10 cellular contexts compared by ENCODE assay signal in genomic region chr4:1193206-1194027, GRCh38. TPM values are rescaled to one million over a fixed set of nuclear protein-coding genes. Genes with fewer than 3 reads are reported as not detected.
DNase-seq lines count a peak whose midpoint lies in the region; ATAC-seq and TF ChIP-seq lines count a peak whose summit lies in the region.
"Had no signal": no experiment of that assay in that cellular context is flagged by ENCODE, and none has a peak within 500 bp of the region (broad histone marks: within the 10 kb centered on the region; RNA-seq: fewer than 3 reads in every experiment).

No MANE protein-coding gene starts in this region.

- ATAC-seq in naive thymus-derived CD4-positive, alpha-beta T cell: peak; percentile 8
- ATAC-seq in HG03025 (IDR thresholded peaks at IDR 0.05; ENCODE audit: low FRiP score, unreplicated experiment): no peak
- ATAC-seq in GM21619 (IDR thresholded peaks at IDR 0.05; ENCODE audit: unreplicated experiment): no peak

- TF ChIP-seq EP300 in esophagus muscularis mucosa (IDR thresholded peaks at IDR 0.05): no peak
- TF ChIP-seq EP300 in transverse colon (IDR thresholded peaks at IDR 0.05; ENCODE audit: low read depth): no peak

- peaks cover 35 to 53% (median 46%) of the 10 kb centered on the region in 4 donors for H3K4me1 ChIP-seq in esophagus muscularis mucosa
- no peaks in the 10 kb centered on the region for H3K4me1 ChIP-seq in naive thymus-derived CD4-positive, alpha-beta T cell (ENCODE audit: control insufficient read depth in 2 of 2, insufficient read depth in 2 of 2, low read length in 2 of 2)
- peaks cover 19 to 34% (median 28%) of the 10 kb centered on the region in 4 donors for H3K4me1 ChIP-seq in transverse colon

- no peak overlapping the region for H3K4me3 Mint-ChIP-seq in activated CD4-positive, alpha-beta T cell treated with anti-CD3 and anti-CD28 coated beads, Interleukin-2, amount 10 ng/mL, durations not matched to agents 7 days and 5 days
- no peak overlapping the region for H3K4me3 Mint-ChIP-seq in naive thymus-derived CD4-positive, alpha-beta T cell

- H3K27me3 ChIP-seq in esophagus muscularis mucosa (no peaks in the 10 kb centered on the region), transverse colon (no peaks in the 10 kb centered on the region)
- H3K27me3 ChIP-seq in naive thymus-derived CD4-positive, alpha-beta T cell (ENCODE audit: control insufficient read depth in 2 of 2, insufficient read depth in 2 of 2, low read length in 2 of 2): no peaks in the 10 kb centered on the region

- intact Hi-C loops in esophagus muscularis mucosa (cut with DNase I): no loop called here
- intact Hi-C loops in naive thymus-derived CD4-positive, alpha-beta T cell (cut with micrococcal nuclease): no loop called here
- intact Hi-C loops in transverse colon (cut with DNase I; ENCODE audit: low total_unique reads): no loop called here

- peaks cover 35% of the 10 kb centered on the region for H3K36me3 Mint-ChIP-seq in activated CD4-positive, alpha-beta T cell treated with anti-CD3 and anti-CD28 coated beads, Interleukin-2, amount 10 ng/mL, durations not matched to agents 7 days and 5 days (ENCODE audit: low read depth)
- H3K36me3 Mint-ChIP-seq in naive thymus-derived CD4-positive, alpha-beta T cell: peaks cover 0 to 17% (median 3%) of the 10 kb centered on the region in 5 donors

- WGBS in esophagus muscularis mucosa: 62% methylated on average over 11 of the region's 28 CpGs
- WGBS in transverse colon (ENCODE audit: low coverage in 1 of 2), 2 donors: 60% methylated on average over 12 of the region's 28 CpGs; no CpG with 5 or more reads in 1 of the 2 donors

- H3K27me3 Mint-ChIP-seq in activated CD4-positive, alpha-beta T cell treated with anti-CD3 and anti-CD28 coated beads, Interleukin-2, amount 10 ng/mL, durations not matched to agents 7 days and 5 days: no peaks in the 10 kb centered on the region
- no peaks in the 10 kb centered on the region for H3K27me3 Mint-ChIP-seq in naive thymus-derived CD4-positive, alpha-beta T cell

- H3K4me1 Mint-ChIP-seq in activated CD4-positive, alpha-beta T cell treated with anti-CD3 and anti-CD28 coated beads, Interleukin-2, amount 10 ng/mL, durations not matched to agents 7 days and 5 days: peaks cover 14% of the 10 kb centered on the region
- peaks cover 0 to 10% (median 5%) of the 10 kb centered on the region in 7 donors for H3K4me1 Mint-ChIP-seq in naive thymus-derived CD4-positive, alpha-beta T cell

- H3K9me3 Mint-ChIP-seq in activated CD4-positive, alpha-beta T cell treated with anti-CD3 and anti-CD28 coated beads, Interleukin-2, amount 10 ng/mL, durations not matched to agents 7 days and 5 days: no peaks in the 10 kb centered on the region
- no peaks in the 10 kb centered on the region for H3K9me3 Mint-ChIP-seq in naive thymus-derived CD4-positive, alpha-beta T cell

- peak overlapping the region; percentile 83 to 89 (median 86) for H3K27ac ChIP-seq in esophagus muscularis mucosa (replicated peaks in 1 of 4)
- H3K27ac ChIP-seq in naive thymus-derived CD4-positive, alpha-beta T cell (ENCODE audit: low read depth, low read length): no peak overlapping the region
- peak overlapping the region; percentile 81 to 91 (median 85) for H3K27ac ChIP-seq in transverse colon
- H3K27ac ChIP-seq: 22Rv1 had no signal

- H3K9me3 ChIP-seq in esophagus muscularis mucosa (no peaks in the 10 kb centered on the region), transverse colon (no peaks in the 10 kb centered on the region)
- H3K9me3 ChIP-seq in naive thymus-derived CD4-positive, alpha-beta T cell (ENCODE audit: control insufficient read depth in 2 of 3, low read length in 3 of 3): no peaks in the 10 kb centered on the region

- no peak for TF ChIP-seq POLR2A in esophagus muscularis mucosa (IDR thresholded peaks at IDR 0.05; ENCODE audit: low read depth)
- TF ChIP-seq POLR2A in transverse colon (IDR thresholded peaks at IDR 0.05): no peak

- in situ Hi-C loops in transverse colon (cut with MboI; ENCODE audit: low pct_ligation_motif_present in 1 of 4, low pct_unique_long_range_greater_than_20kb in 1 of 4, low sequenced_read_pairs in 3 of 4): no loop called here

- POLR2A ChIA-PET in activated CD4-positive, alpha-beta T cell treated with anti-CD3 and anti-CD28 coated beads, Interleukin-2, amount 10 ng/mL, durations not matched to agents 7 days and 5 days (lab: Charles Lee): no interaction called here
- POLR2A ChIA-PET in naive thymus-derived CD4-positive, alpha-beta T cell (lab: Charles Lee): no interaction called here

- no peak overlapping the region for H3K27ac Mint-ChIP-seq in activated CD4-positive, alpha-beta T cell treated with anti-CD3 and anti-CD28 coated beads, Interleukin-2, amount 10 ng/mL, durations not matched to agents 7 days and 5 days
- H3K27ac Mint-ChIP-seq in naive thymus-derived CD4-positive, alpha-beta T cell: no peak overlapping the region

- TF ChIP-seq CTCF in esophagus muscularis mucosa (IDR thresholded peaks at IDR 0.05) (no peak), transverse colon (IDR thresholded peaks at IDR 0.05) (no peak)

- H3K36me3 ChIP-seq in esophagus muscularis mucosa (no peaks in the 10 kb centered on the region), transverse colon (no peaks in the 10 kb centered on the region)
- H3K36me3 ChIP-seq in naive thymus-derived CD4-positive, alpha-beta T cell (ENCODE audit: control insufficient read depth in 2 of 3, insufficient read depth in 3 of 3, low read length in 3 of 3): peaks cover 0 to 14% (median 8%) of the 10 kb centered on the region in 3 experiments

- peak; percentile 5 for DNase-seq in activated CD4-positive, alpha-beta T cell treated with anti-CD3 and anti-CD28 coated beads for 1 hour
- no peak for DNase-seq in activated CD4-positive, alpha-beta T cell treated with anti-CD3 and anti-CD28 coated beads, Interleukin-2, amount 10 ng/mL, durations not matched to agents 7 days and 5 days
- DNase-seq in esophagus muscularis mucosa (ENCODE audit: extremely low spot score): no peak
- no peak for DNase-seq in naive thymus-derived CD4-positive, alpha-beta T cell
- DNase-seq in transverse colon: no peak
- no peak for DNase-seq in DMS79 treated with DMSO at 0.1 percent for 48 hours (lab: John Stamatoyannopoulos, UW)
- DNase-seq: NCI-H2171 had no signal

- CTCF ChIA-PET in activated CD4-positive, alpha-beta T cell treated with anti-CD3 and anti-CD28 coated beads, Interleukin-2, amount 10 ng/mL, durations not matched to agents 7 days and 5 days (lab: Charles Lee): no interaction called here
- CTCF ChIA-PET in naive thymus-derived CD4-positive, alpha-beta T cell (lab: Charles Lee): no interaction called here

- H3K4me3 ChIP-seq in esophagus muscularis mucosa: no peak overlapping the region
- no peak overlapping the region for H3K4me3 ChIP-seq in naive thymus-derived CD4-positive, alpha-beta T cell (ENCODE audit: low read length)
- H3K4me3 ChIP-seq in transverse colon: peak overlapping the region in 1 of 4 donors; percentile 34

RNA-seq across cellular contexts. Expression of gene SPON2, which starts 21.0 kb away (rescaled TPM):
- 10 to 100 TPM; 21.5 to 28.3 TPM for total RNA-seq in activated CD4-positive, alpha-beta T cell treated with anti-CD3 and anti-CD28 coated beads, Interleukin-2, amount 10 ng/mL, durations not matched to agents 7 days and 5 days
- total RNA-seq in esophagus muscularis mucosa (10 to 100 TPM; 21.3 to 72.9 (median 58.3) TPM), transverse colon (100 to 1,000 TPM in 1 of 4 donors, 10 to 100 TPM in 3; 45.4 to 127 (median 53.1) TPM)
- total RNA-seq in naive thymus-derived CD4-positive, alpha-beta T cell: 10 to 100 TPM in 3 of 5 experiments, 1 to 10 TPM in 2; 5.7 to 79.1 (median 16.0) TPM
- 1 to 10 TPM; 2.8 to 3.8 TPM for polyA plus RNA-seq in naive thymus-derived CD4-positive, alpha-beta T cell

RNA-seq across cellular contexts. Expression of gene CTBP1, which starts 55.5 kb away (rescaled TPM):
- total RNA-seq in activated CD4-positive, alpha-beta T cell treated with anti-CD3 and anti-CD28 coated beads, Interleukin-2, amount 10 ng/mL, durations not matched to agents 7 days and 5 days: 100 to 1,000 TPM; 223 to 242 TPM
- total RNA-seq in esophagus muscularis mucosa: 100 to 1,000 TPM; 110 to 245 (median 172) TPM
- total RNA-seq in naive thymus-derived CD4-positive, alpha-beta T cell: 100 to 1,000 TPM; 177 to 233 (median 200) TPM
- 10 to 100 TPM; 57.2 to 79.2 TPM for polyA plus RNA-seq in naive thymus-derived CD4-positive, alpha-beta T cell
- total RNA-seq in transverse colon: 100 to 1,000 TPM; 183 to 457 (median 243) TPM
